In the genomic region with DNA sequence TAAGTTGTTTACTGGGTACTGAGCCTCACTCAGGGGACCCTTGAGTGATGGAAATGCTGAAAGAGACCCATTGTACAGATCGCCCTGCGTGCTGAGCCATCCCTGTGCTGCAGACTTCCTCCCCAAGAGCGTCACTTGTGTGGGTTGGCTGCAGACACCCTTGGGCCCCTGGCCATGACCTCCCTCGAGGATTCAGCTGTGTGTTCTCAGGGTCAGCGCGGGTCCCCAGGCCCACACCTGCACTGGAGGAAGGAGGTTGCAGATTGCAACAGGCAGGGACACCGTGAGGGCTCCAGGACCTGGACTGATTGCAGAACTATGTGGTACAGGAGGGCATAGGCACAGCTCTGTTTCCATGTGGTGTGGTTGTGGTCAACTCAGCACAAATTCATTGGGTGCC, we compare ENCODE assay signal across 18 cellular contexts.
"Had no signal": no experiment of that assay in that cellular context is flagged by ENCODE, and none has a peak within 500 bp of the region (broad histone marks: within the 10 kb centered on the region; RNA-seq: fewer than 3 reads in every experiment).

No MANE protein-coding gene starts in this region.

- H3K27me3 Mint-ChIP-seq: activated CD4-positive, alpha-beta T cell treated with anti-CD3 and anti-CD28 coated beads, Interleukin-2, amount 10 ng/mL, durations not matched to agents 7 days and 5 days; brain; T-cell had no signal

- H3K9ac ChIP-seq: SK-N-SH had no signal

- DNase-seq: activated CD4-positive, alpha-beta T cell treated with anti-CD3 and anti-CD28 coated beads, Interleukin-2, amount 10 ng/mL, durations not matched to agents 7 days and 5 days; activated naive CD4-positive, alpha-beta T cell; cortex of kidney; effector CD4-positive, alpha-beta T cell; esophagus squamous epithelium; immature natural killer cell; kidney glomerular epithelial cell; left ventricle myocardium superior; natural killer cell; SK-N-SH; spleen; stimulated activated CD4-positive, alpha-beta T cell treated with anti-CD3 and anti-CD28 coated beads, Interleukin-4, amount 100 ng/mL, for 4 hours; stimulated activated naive CD4-positive, alpha-beta T cell treated with Interleukin-2 at 50 U/mL for 16 hours; T-cell; thyroid gland had no signal

- ATAC-seq: activated CD4-positive, CD25-positive, alpha-beta regulatory T cell treated with anti-CD3 and anti-CD28 coated beads, Interleukin-2, amount 50 U/mL, for 24 hours; left ventricle myocardium superior; natural killer cell; T-cell had no signal

- H3K9me3 ChIP-seq: esophagus squamous epithelium, SK-N-SH, spleen, thyroid gland had no signal

- H3K36me3 Mint-ChIP-seq: immature natural killer cell, natural killer cell had no signal

- H3K36me3 ChIP-seq: thyroid gland had no signal

- H3K4me3 Mint-ChIP-seq: activated CD4-positive, alpha-beta T cell treated with anti-CD3 and anti-CD28 coated beads, Interleukin-2, amount 10 ng/mL, durations not matched to agents 7 days and 5 days; activated T-helper 1 cell treated with anti-CD3 and anti-CD28 coated beads, Interleukin-12 subunit alpha, Interleukin-12 subunit beta, Interleukin-2, Interleukin-4 antibody, amounts not matched to agents 30 ng/mL and 10 ng/mL and 1 ng/mL, durations not matched to agents 14 hours and 24 hours and 36 hours; brain; immature natural killer cell; natural killer cell; T-cell had no signal

- H3K27me3 ChIP-seq: esophagus squamous epithelium, spleen, thyroid gland had no signal

- H3K4me3 ChIP-seq: esophagus squamous epithelium, spleen, thyroid gland had no signal

- H3K27ac ChIP-seq: esophagus squamous epithelium, thyroid gland had no signal

- H3K4me2 ChIP-seq: SK-N-SH had no signal

- H3K27ac Mint-ChIP-seq: activated T-helper 1 cell treated with anti-CD3 and anti-CD28 coated beads, Interleukin-12 subunit alpha, Interleukin-12 subunit beta, Interleukin-2, Interleukin-4 antibody, amounts not matched to agents 30 ng/mL and 10 ng/mL and 1 ng/mL, durations not matched to agents 14 hours and 24 hours and 36 hours; brain; T-cell had no signal

- H3K9me3 Mint-ChIP-seq: activated CD4-positive, alpha-beta T cell treated with anti-CD3 and anti-CD28 coated beads, Interleukin-2, amount 10 ng/mL, durations not matched to agents 7 days and 5 days; activated T-helper 1 cell treated with anti-CD3 and anti-CD28 coated beads, Interleukin-12 subunit alpha, Interleukin-12 subunit beta, Interleukin-2, Interleukin-4 antibody, amounts not matched to agents 30 ng/mL and 10 ng/mL and 1 ng/mL, durations not matched to agents 14 hours and 24 hours and 36 hours; immature natural killer cell; natural killer cell; T-cell had no signal
